In genomic region chr11:64742940-64743590, GRCh38 we compare ENCODE assay signal across 8 cellular contexts. TPM values are rescaled to one million over a fixed set of nuclear protein-coding genes. Genes with fewer than 3 reads are reported as not detected.
A peak's percentile ranks its signal among the peaks of the same experiment; 100 is the strongest.
DNase-seq lines count a peak whose midpoint lies in the region; ATAC-seq and TF ChIP-seq lines count a peak whose summit lies in the region.

No MANE protein-coding gene starts in this region.

- DNase-seq in GM10266 (ENCODE audit: extremely low spot score) (peak; percentile 95), mesenchymal stem cell (peak; percentile 57)
- peak; percentile 60 to 62 for DNase-seq in activated CD4-positive, alpha-beta T cell treated with anti-CD3 and anti-CD28 coated beads, Interleukin-2, amount 50 U/mL, for 4 hours
- DNase-seq in stimulated activated CD8-positive, alpha-beta memory T cell treated with anti-CD3 and anti-CD28 coated beads, Interleukin-15, amount 100 ng/mL, for 1 hour (ENCODE audit: low read depth), result peak; percentile 53

- TF ChIP-seq CTCF in GM10266 (IDR thresholded peaks at IDR 0.05; ENCODE audit: control insufficient read depth, insufficient read depth, low read depth, missing control alignments), result peak; percentile 84
- peak; percentile 64 for TF ChIP-seq CTCF in Loucy (conservative IDR thresholded peaks at IDR 0.05; ENCODE audit: low read length)

- H3K27me3 ChIP-seq in Loucy (ENCODE audit: insufficient read depth, low read length, poor library complexity, severe bottlenecking), result no peaks in the 10 kb centered on the region
- peaks cover 62% of the 10 kb centered on the region for H3K27me3 ChIP-seq in ectodermal cell (ENCODE audit: control insufficient read depth, insufficient read depth, low read length, poor library complexity, severe bottlenecking)
- peaks cover 67% of the 10 kb centered on the region in 2 experiments for H3K27me3 ChIP-seq in mesenchymal stem cell (ENCODE audit: control insufficient read depth in 1 of 2, insufficient read depth in 1 of 2, low read length in 2 of 2)

- H3K36me3 ChIP-seq in Loucy (ENCODE audit: insufficient read depth, low read length) (no peaks in the 10 kb centered on the region; the same call in 1 of the 2 replicates), ectodermal cell (ENCODE audit: control insufficient read depth, insufficient read depth, low read length) (no peaks in the 10 kb centered on the region), mesenchymal stem cell (ENCODE audit: control insufficient read depth in 1 of 2, insufficient read depth in 2 of 2, low read depth in 1 of 2, low read length in 2 of 2) (no peaks in the 10 kb centered on the region)

- H2BK12ac ChIP-seq in mesenchymal stem cell (ENCODE audit: low read length in 2 of 2), result no peak overlapping the region

- H3K9ac ChIP-seq in Loucy (ENCODE audit: low read depth, low read length, poor library complexity, severe bottlenecking) (peak overlapping the region; percentile 79), mesenchymal stem cell (ENCODE audit: low read length) (no peak overlapping the region)

- H3K23ac ChIP-seq in mesenchymal stem cell (ENCODE audit: low read length in 2 of 2), result peak overlapping the region in 1 of 2 experiments; percentile 37

- ATAC-seq in HG02870 (IDR thresholded peaks at IDR 0.05; ENCODE audit: unreplicated experiment) (no peak), GM19455 (IDR thresholded peaks at IDR 0.05; ENCODE audit: unreplicated experiment) (no peak)

- H4K91ac ChIP-seq in mesenchymal stem cell (ENCODE audit: low read length), result peak overlapping the region; percentile 18

- no peaks in the 10 kb centered on the region for H3K79me1 ChIP-seq in mesenchymal stem cell (replicated peaks; ENCODE audit: low read length, poor library complexity, severe bottlenecking)

- no peak overlapping the region for H3K18ac ChIP-seq in mesenchymal stem cell (ENCODE audit: low read depth in 1 of 2, low read length in 2 of 2)

- H3K79me2 ChIP-seq in Loucy (ENCODE audit: insufficient read depth, low read length), result peaks cover 34% of the 10 kb centered on the region

- no peak overlapping the region for H2BK120ac ChIP-seq in mesenchymal stem cell (ENCODE audit: low read depth, low read length)

- H3K4me1 ChIP-seq in Loucy (ENCODE audit: insufficient read depth, low read length, poor library complexity, severe bottlenecking) (peaks cover 52% of the 10 kb centered on the region), ectodermal cell (ENCODE audit: control insufficient read depth, insufficient read depth, low read length) (peaks cover 24% of the 10 kb centered on the region), mesenchymal stem cell (ENCODE audit: control insufficient read depth, insufficient read depth, low read depth, low read length) (peaks cover 43% of the 10 kb centered on the region)

- H2BK15ac ChIP-seq in mesenchymal stem cell (ENCODE audit: low read depth, poor library complexity, severe bottlenecking), result peak overlapping the region; percentile 13

- H2AFZ ChIP-seq in Loucy (ENCODE audit: low read length) (peak overlapping the region; percentile 78), mesenchymal stem cell (ENCODE audit: low read depth, low read length) (no peak overlapping the region)

- H3K4me2 ChIP-seq in Loucy (ENCODE audit: low read depth, low read length, poor library complexity, severe bottlenecking) (peak overlapping the region; percentile 78), mesenchymal stem cell (ENCODE audit: low read length, poor library complexity, severe bottlenecking) (peak overlapping the region; percentile 83)

- H3K27ac ChIP-seq in ectodermal cell (ENCODE audit: insufficient read depth, low read depth, low read length, poor library complexity, severe bottlenecking), result no peak overlapping the region
- no peak overlapping the region for H3K27ac ChIP-seq in mesenchymal stem cell (ENCODE audit: low read length, poor library complexity, severe bottlenecking)

- H3K4ac ChIP-seq in mesenchymal stem cell (ENCODE audit: low read depth in 1 of 2, low read length in 2 of 2), result no peak overlapping the region

- H3K4me3 ChIP-seq in Loucy (ENCODE audit: low read length, poor library complexity, severe bottlenecking) (peak overlapping the region; percentile 93), ectodermal cell (ENCODE audit: insufficient read depth, low read depth, low read length) (peak overlapping the region; percentile 23), mesenchymal stem cell (ENCODE audit: insufficient read depth in 1 of 2, low read depth in 1 of 2, low read length in 2 of 2) (peak overlapping the region; percentile 15 to 76)

- no peak overlapping the region for H4K8ac ChIP-seq in mesenchymal stem cell (ENCODE audit: low read length)

- no peak overlapping the region for H2AK5ac ChIP-seq in mesenchymal stem cell (ENCODE audit: low read length, severe bottlenecking)

- H4K20me1 ChIP-seq in Loucy (ENCODE audit: insufficient read depth, low read length, poor library complexity, severe bottlenecking), result peaks cover 10% of the 10 kb centered on the region

- H3K9me2 ChIP-seq in Loucy (replicated peaks; ENCODE audit: low read depth, low read length), result no peaks in the 10 kb centered on the region

- no peak overlapping the region for H2BK5ac ChIP-seq in mesenchymal stem cell (ENCODE audit: low read depth, low read length, poor library complexity, severe bottlenecking)

- H3K9me3 ChIP-seq in Loucy (ENCODE audit: insufficient read depth, low read depth, low read length) (no peaks in the 10 kb centered on the region), ectodermal cell (ENCODE audit: control insufficient read depth, low read length) (no peaks in the 10 kb centered on the region), mesenchymal stem cell (ENCODE audit: control insufficient read depth, low read length) (no peaks in the 10 kb centered on the region)

- no peak overlapping the region for H3K14ac ChIP-seq in mesenchymal stem cell (ENCODE audit: low read length in 2 of 2)

- 1% methylated on average over 53 of the region's 53 CpGs for whole genome bisulfite sequencing in ectodermal cell, 2 experiments
- WGBS in mesenchymal stem cell, result 2% methylated on average over 29 of the region's 53 CpGs

- peaks cover 4% of the 10 kb centered on the region for H3F3A ChIP-seq in Loucy (ENCODE audit: low read depth)

RNA-seq across cellular contexts. Expression of gene RASGRP2, which starts 0.9 kb away (rescaled TPM):
- 4.8 TPM for polyA plus RNA-seq in ectodermal cell (2013, experiment 1 of 4)
- polyA plus RNA-seq in ectodermal cell (2013, experiment 2 of 4), result 3.0 TPM
- 2.0 TPM for polyA plus RNA-seq in ectodermal cell (2013, experiment 3 of 4)
- polyA plus RNA-seq in ectodermal cell (2013, experiment 4 of 4), result 2.4 TPM
- 0.70 TPM for polyA plus RNA-seq in mesenchymal stem cell (2013, experiment 1 of 2)
- polyA plus RNA-seq in mesenchymal stem cell (2013, experiment 2 of 2), result 1.0 TPM

RNA-seq across cellular contexts. Expression of gene PYGM, which starts 16.7 kb away (rescaled TPM):
- polyA plus RNA-seq in ectodermal cell (2013, experiment 1 of 4), result 4.8 TPM
- polyA plus RNA-seq in ectodermal cell (2013, experiment 2 of 4), result 5.7 TPM
- polyA plus RNA-seq in ectodermal cell (2013, experiment 3 of 4), result 4.9 TPM
- polyA plus RNA-seq in ectodermal cell (2013, experiment 4 of 4), result 4.4 TPM
- polyA plus RNA-seq in mesenchymal stem cell (2013, experiment 1 of 2), result 0.18 TPM
- polyA plus RNA-seq in mesenchymal stem cell (2013, experiment 2 of 2), result 0.21 TPM

RNA-seq across cellular contexts. Expression of gene NRXN2, which starts 20.1 kb away (rescaled TPM):
- polyA plus RNA-seq in ectodermal cell (2013, experiment 1 of 4), result 14.9 TPM
- polyA plus RNA-seq in ectodermal cell (2013, experiment 2 of 4), result 13.0 TPM
- polyA plus RNA-seq in ectodermal cell (2013, experiment 3 of 4), result 16.0 TPM
- 13.4 TPM for polyA plus RNA-seq in ectodermal cell (2013, experiment 4 of 4)
- 0.06 TPM for polyA plus RNA-seq in mesenchymal stem cell (2013, experiment 1 of 2)
- 0.15 TPM for polyA plus RNA-seq in mesenchymal stem cell (2013, experiment 2 of 2)

RNA-seq across cellular contexts. Expression of gene SF1, which starts 35.3 kb away (rescaled TPM):
- polyA plus RNA-seq in ectodermal cell (2013, experiment 1 of 4), result 363 TPM
- polyA plus RNA-seq in ectodermal cell (2013, experiment 2 of 4), result 490 TPM
- polyA plus RNA-seq in ectodermal cell (2013, experiment 3 of 4), result 273 TPM
- 306 TPM for polyA plus RNA-seq in ectodermal cell (2013, experiment 4 of 4)
- 124 TPM for polyA plus RNA-seq in mesenchymal stem cell (2013, experiment 1 of 2)
- 118 TPM for polyA plus RNA-seq in mesenchymal stem cell (2013, experiment 2 of 2)

RNA-seq across cellular contexts. Expression of gene MAP4K2, which starts 59.9 kb away (rescaled TPM):
- 26.9 TPM for polyA plus RNA-seq in ectodermal cell (2013, experiment 1 of 4)
- 23.3 TPM for polyA plus RNA-seq in ectodermal cell (2013, experiment 2 of 4)
- 20.6 TPM for polyA plus RNA-seq in ectodermal cell (2013, experiment 3 of 4)
- polyA plus RNA-seq in ectodermal cell (2013, experiment 4 of 4), result 21.6 TPM
- polyA plus RNA-seq in mesenchymal stem cell (2013, experiment 1 of 2), result 12.3 TPM
- 13.7 TPM for polyA plus RNA-seq in mesenchymal stem cell (2013, experiment 2 of 2)

Comparison
In these comparisons a context has a peak if more than half of its experiments do, and no peak if none do; other contexts are left out.
1. H3K4me3 ChIP-seq: peak in every context shown above with its lines; median percentile 93 in Loucy; 46 in mesenchymal stem cell; 23 in ectodermal cell.